Comparison of ENCODE assay signal across 17 cellular contexts in the genomic region with DNA sequence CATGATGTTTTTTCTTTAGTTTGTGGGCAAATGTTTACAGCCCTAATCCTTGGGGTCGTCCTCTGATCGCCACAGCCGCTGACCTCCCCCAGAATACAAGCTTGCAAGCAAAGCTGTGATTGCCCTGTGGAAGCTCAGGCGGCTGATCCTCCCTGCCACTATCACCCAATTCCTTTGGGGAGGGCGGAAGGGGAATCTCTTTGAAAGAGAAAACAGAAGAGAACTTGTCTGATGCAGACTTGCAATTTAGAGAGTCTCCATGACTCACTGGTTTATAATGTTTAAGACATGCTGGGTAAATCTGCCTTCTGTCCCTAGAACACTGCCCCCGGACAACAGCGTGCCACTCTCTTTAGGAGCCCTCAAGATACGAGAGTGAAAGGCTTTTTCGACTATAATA.
DNase-seq lines count a peak whose midpoint lies in the region; ATAC-seq, FAIRE-seq and TF ChIP-seq lines count a peak whose summit lies in the region.
"Had no signal": no experiment of that assay in that cellular context is flagged by ENCODE, and none has a peak within 500 bp of the region (broad histone marks: within the 10 kb centered on the region; RNA-seq: fewer than 3 reads in every experiment).

No MANE protein-coding gene starts in this region.

- no peaks in the 10 kb centered on the region for H3K9me3 ChIP-seq in left ventricle myocardium inferior (replicated peaks)
- no peaks in the 10 kb centered on the region for H3K9me3 ChIP-seq in right atrium auricular region
- no peaks in the 10 kb centered on the region for H3K9me3 ChIP-seq in astrocyte (ENCODE audit: insufficient read depth, low read depth, low read length)
- no peaks in the 10 kb centered on the region for H3K9me3 ChIP-seq in hepatocyte (ENCODE audit: low read depth)
- H3K9me3 ChIP-seq: thyroid gland had no signal

- no peak for ATAC-seq in GM18867 (IDR thresholded peaks at IDR 0.05; ENCODE audit: unreplicated experiment)

- H3K9me3 Mint-ChIP-seq in astrocyte (ENCODE audit: unreplicated experiment), result no peaks in the 10 kb centered on the region
- H3K9me3 Mint-ChIP-seq: activated CD4-positive, alpha-beta memory T cell treated with anti-CD3 and anti-CD28 coated beads for 36 hours had no signal

- H3K36me3 ChIP-seq in left ventricle myocardium inferior (peaks cover 96% of the 10 kb centered on the region), right atrium auricular region (peaks cover 44% of the 10 kb centered on the region), astrocyte (ENCODE audit: insufficient read depth, low read length) (peaks cover 53% of the 10 kb centered on the region), hepatocyte (replicated peaks; ENCODE audit: insufficient read depth, low read depth) (no peaks in the 10 kb centered on the region)
- H3K36me3 ChIP-seq: thyroid gland had no signal

- 45% methylated on average over 9 of the region's 9 CpGs for WGBS in hepatocyte (ENCODE audit: low lambda C conversion rate, missing lambda C conversion rate)

- no peaks in the 10 kb centered on the region for H4K20me1 ChIP-seq in astrocyte (ENCODE audit: insufficient read depth, low read length)
- no peaks in the 10 kb centered on the region for H4K20me1 ChIP-seq in hepatocyte (ENCODE audit: insufficient read depth, poor library complexity, severe bottlenecking)

- FAIRE-seq in astrocyte (lab: Jason Lieb, UNC) (peak; percentile 67), urothelium cell line (lab: Jason Lieb, UNC) (no peak)
- FAIRE-seq: colon, frontal cortex had no signal

- no peaks in the 10 kb centered on the region for H3K9me2 ChIP-seq in hepatocyte (replicated peaks; ENCODE audit: insufficient read depth)

- peaks cover 34% of the 10 kb centered on the region for H3K4me1 Mint-ChIP-seq in astrocyte (ENCODE audit: low read depth, unreplicated experiment)

- intact Hi-C loops in left ventricle myocardium inferior (cut with micrococcal nuclease), result no loop called here

- no peak overlapping the region for H3K4me3 ChIP-seq in left ventricle myocardium inferior
- no peak overlapping the region for H3K4me3 ChIP-seq in right atrium auricular region
- H3K4me3 ChIP-seq in astrocyte (ENCODE audit: insufficient read depth, low read depth, low read length), result no peak overlapping the region
- no peak overlapping the region for H3K4me3 ChIP-seq in hepatocyte
- H3K4me3 ChIP-seq: thyroid gland had no signal

- H3K79me2 ChIP-seq in astrocyte (ENCODE audit: insufficient read depth, low read length) (peaks cover 6% of the 10 kb centered on the region), hepatocyte (no peaks in the 10 kb centered on the region)

- peak overlapping the region; percentile 69 for H3K4me2 ChIP-seq in astrocyte (ENCODE audit: low read length)
- peak overlapping the region; percentile 69 for H3K4me2 ChIP-seq in hepatocyte

- TF ChIP-seq CTCF in left ventricle myocardium inferior (IDR thresholded peaks at IDR 0.05; ENCODE audit: borderline replicate concordance) (no peak), right atrium auricular region (IDR thresholded peaks at IDR 0.05) (no peak), astrocyte (IDR thresholded peaks at IDR 0.05; ENCODE audit: insufficient read depth, low read depth, low read length) (no peak), hepatocyte (IDR thresholded peaks at IDR 0.05; ENCODE audit: poor library complexity) (no peak)

- no peaks in the 10 kb centered on the region for H3K27me3 Mint-ChIP-seq in astrocyte (ENCODE audit: low read depth, unreplicated experiment)

- H3K4me1 ChIP-seq in left ventricle myocardium inferior (peaks cover 80% of the 10 kb centered on the region), right atrium auricular region (peaks cover 0 to 4% of the 10 kb centered on the region in 2 donors), astrocyte (ENCODE audit: insufficient read depth, low read length) (peaks cover 30% of the 10 kb centered on the region), hepatocyte (ENCODE audit: insufficient read depth) (peaks cover 10% of the 10 kb centered on the region)

- H3K4me3 Mint-ChIP-seq in astrocyte (ENCODE audit: unreplicated experiment), result peak overlapping the region; percentile 3
- H3K4me3 Mint-ChIP-seq: activated CD4-positive, alpha-beta memory T cell treated with anti-CD3 and anti-CD28 coated beads for 36 hours had no signal

- no peak for DNase-seq in left ventricle myocardium inferior
- no peak for DNase-seq in right atrium auricular region (ENCODE audit: low spot score)
- peak; percentile 77 for DNase-seq in astrocyte (ENCODE audit: low read depth)
- peak; percentile 33 for DNase-seq in hepatocyte (ENCODE audit: low spot score)
- DNase-seq in urothelium cell line (ENCODE audit: low spot score), result peak; percentile 73
- DNase-seq in NAMALWA (ENCODE audit: low spot score), result no peak
- no peak for DNase-seq in NCI-H2081 (lab: John Stamatoyannopoulos, UW)
- DNase-seq: ACHN; activated CD4-positive, alpha-beta memory T cell treated with anti-CD3 and anti-CD28 coated beads for 36 hours; activated naive CD4-positive, alpha-beta T cell; KG1; NCI-H2107; stimulated activated CD4-positive, alpha-beta T cell treated with anti-CD3 and anti-CD28 coated beads, Interleukin-12 subunit alpha, Interleukin-12 subunit beta, amount 100 ng/mL, for 4 hours; thyroid gland had no signal

- H3K27ac ChIP-seq in left ventricle myocardium inferior (replicated peaks) (peak overlapping the region; percentile 83), right atrium auricular region (no peak overlapping the region), astrocyte (ENCODE audit: low read depth, low read length) (peak overlapping the region; percentile 79), hepatocyte (peak overlapping the region; percentile 77)
- H3K27ac ChIP-seq: thyroid gland had no signal

- no peak overlapping the region for H2AFZ ChIP-seq in astrocyte (ENCODE audit: low read depth, low read length)
- peak overlapping the region; percentile 23 for H2AFZ ChIP-seq in hepatocyte

- H3K27me3 ChIP-seq in left ventricle myocardium inferior (ENCODE audit: low read depth) (no peaks in the 10 kb centered on the region), right atrium auricular region (no peaks in the 10 kb centered on the region), astrocyte (ENCODE audit: insufficient read depth, low read length) (no peaks in the 10 kb centered on the region), hepatocyte (no peaks in the 10 kb centered on the region)
- H3K27me3 ChIP-seq: thyroid gland had no signal

- peaks cover 7% of the 10 kb centered on the region for H3K36me3 Mint-ChIP-seq in astrocyte (ENCODE audit: low read depth, unreplicated experiment)
- H3K36me3 Mint-ChIP-seq: activated CD4-positive, alpha-beta memory T cell treated with anti-CD3 and anti-CD28 coated beads for 36 hours had no signal

- peak overlapping the region; percentile 92 for H3K27ac Mint-ChIP-seq in astrocyte (ENCODE audit: unreplicated experiment)
- H3K27ac Mint-ChIP-seq: activated CD4-positive, alpha-beta memory T cell treated with anti-CD3 and anti-CD28 coated beads for 36 hours had no signal

- H3K9ac ChIP-seq in astrocyte (ENCODE audit: low read length), result peak overlapping the region; percentile 64

Comparison
In these comparisons a context has a peak if more than half of its experiments do, and no peak if none do; other contexts are left out.
1. H3K27ac ChIP-seq: peak in left ventricle myocardium inferior (single experiment), astrocyte (single experiment) and hepatocyte (single experiment); none in right atrium auricular region (0 of 2).
2. DNase-seq: peak in astrocyte (single experiment), hepatocyte (single experiment) and urothelium cell line (single experiment); none in left ventricle myocardium inferior (single experiment), right atrium auricular region (single experiment), NAMALWA (single experiment) and NCI-H2081 (0 of 2).